Comparison of ENCODE assay signal across 1 cellular context in the genomic region with DNA sequence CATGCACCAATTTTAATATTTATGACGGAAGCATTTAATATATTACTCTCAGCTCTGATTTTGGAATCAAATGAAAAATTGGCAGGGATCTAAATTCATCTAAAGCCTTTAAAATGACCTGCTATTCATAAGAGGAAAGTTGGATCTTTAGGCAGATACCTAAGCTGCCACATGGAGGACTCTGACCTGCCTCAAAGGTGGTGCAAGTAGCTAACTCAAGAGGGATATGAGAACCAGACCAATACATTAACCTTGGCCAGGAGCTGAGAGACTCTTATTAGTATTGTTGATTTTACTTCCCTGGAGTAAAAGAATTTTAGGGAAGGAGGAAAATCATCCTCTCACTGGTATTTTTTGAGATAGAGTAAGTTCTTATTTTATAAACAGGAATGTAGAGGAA.
A peak's percentile ranks its signal among the peaks of the same experiment; 100 is the strongest.
TF ChIP-seq lines count a peak whose summit lies in the region.

No MANE protein-coding gene starts in this region.

TF ChIP-seq in K562, 482 proteins besides CTCF, POLR2A, EP300 and RAD21 (continues in another document):
- TF ChIP-seq PRPF4 (IDR thresholded peaks at IDR 0.05; ENCODE audit: insufficient read depth, low read depth, low read length, poor library complexity, severe bottlenecking), result no peak
- no peak for TF ChIP-seq ZFP36 (IDR thresholded peaks at IDR 0.05; ENCODE audit: low read depth, low read length, partially characterized antibody)
- TF ChIP-seq, protein P1, sequence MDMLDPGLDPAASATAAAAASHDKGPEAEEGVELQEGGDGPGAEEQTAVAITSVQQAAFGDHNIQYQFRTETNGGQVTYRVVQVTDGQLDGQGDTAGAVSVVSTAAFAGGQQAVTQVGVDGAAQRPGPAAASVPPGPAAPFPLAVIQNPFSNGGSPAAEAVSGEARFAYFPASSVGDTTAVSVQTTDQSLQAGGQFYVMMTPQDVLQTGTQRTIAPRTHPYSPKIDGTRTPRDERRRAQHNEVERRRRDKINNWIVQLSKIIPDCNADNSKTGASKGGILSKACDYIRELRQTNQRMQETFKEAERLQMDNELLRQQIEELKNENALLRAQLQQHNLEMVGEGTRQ (CRISPR knock-in tag; IDR thresholded peaks at IDR 0.05), result no peak
- no peak for TF ChIP-seq BRD9 (IDR thresholded peaks at IDR 0.05; ENCODE audit: low read depth, partially characterized antibody)
- TF ChIP-seq, protein P2, sequence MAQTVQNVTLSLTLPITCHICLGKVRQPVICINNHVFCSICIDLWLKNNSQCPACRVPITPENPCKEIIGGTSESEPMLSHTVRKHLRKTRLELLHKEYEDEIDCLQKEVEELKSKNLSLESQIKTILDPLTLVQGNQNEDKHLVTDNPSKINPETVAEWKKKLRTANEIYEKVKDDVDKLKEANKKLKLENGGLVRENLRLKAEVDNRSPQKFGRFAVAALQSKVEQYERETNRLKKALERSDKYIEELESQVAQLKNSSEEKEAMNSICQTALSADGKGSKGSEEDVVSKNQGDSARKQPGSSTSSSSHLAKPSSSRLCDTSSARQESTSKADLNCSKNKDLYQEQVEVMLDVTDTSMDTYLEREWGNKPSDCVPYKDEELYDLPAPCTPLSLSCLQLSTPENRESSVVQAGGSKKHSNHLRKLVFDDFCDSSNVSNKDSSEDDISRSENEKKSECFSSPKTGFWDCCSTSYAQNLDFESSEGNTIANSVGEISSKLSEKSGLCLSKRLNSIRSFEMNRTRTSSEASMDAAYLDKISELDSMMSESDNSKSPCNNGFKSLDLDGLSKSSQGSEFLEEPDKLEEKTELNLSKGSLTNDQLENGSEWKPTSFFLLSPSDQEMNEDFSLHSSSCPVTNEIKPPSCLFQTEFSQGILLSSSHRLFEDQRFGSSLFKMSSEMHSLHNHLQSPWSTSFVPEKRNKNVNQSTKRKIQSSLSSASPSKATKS (CRISPR knock-in tag; IDR thresholded peaks at IDR 0.05), result no peak
- TF ChIP-seq NFE2L1 (tag; IDR thresholded peaks at IDR 0.05; ENCODE audit: borderline replicate concordance, low read depth), result no peak
- TF ChIP-seq, protein P3, sequence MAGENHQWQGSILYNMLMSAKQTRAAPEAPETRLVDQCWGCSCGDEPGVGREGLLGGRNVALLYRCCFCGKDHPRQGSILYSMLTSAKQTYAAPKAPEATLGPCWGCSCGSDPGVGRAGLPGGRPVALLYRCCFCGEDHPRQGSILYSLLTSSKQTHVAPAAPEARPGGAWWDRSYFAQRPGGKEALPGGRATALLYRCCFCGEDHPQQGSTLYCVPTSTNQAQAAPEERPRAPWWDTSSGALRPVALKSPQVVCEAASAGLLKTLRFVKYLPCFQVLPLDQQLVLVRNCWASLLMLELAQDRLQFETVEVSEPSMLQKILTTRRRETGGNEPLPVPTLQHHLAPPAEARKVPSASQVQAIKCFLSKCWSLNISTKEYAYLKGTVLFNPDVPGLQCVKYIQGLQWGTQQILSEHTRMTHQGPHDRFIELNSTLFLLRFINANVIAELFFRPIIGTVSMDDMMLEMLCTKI (IDR thresholded peaks at IDR 0.05; ENCODE audit: partially characterized antibody), result no peak
- TF ChIP-seq ZNF174 (CRISPR knock-in tag; IDR thresholded peaks at IDR 0.05), result no peak
- TF ChIP-seq ZNF699 (CRISPR knock-in tag; IDR thresholded peaks at IDR 0.05; ENCODE audit: insufficient replicate concordance), result no peak
- TF ChIP-seq, protein P4, sequence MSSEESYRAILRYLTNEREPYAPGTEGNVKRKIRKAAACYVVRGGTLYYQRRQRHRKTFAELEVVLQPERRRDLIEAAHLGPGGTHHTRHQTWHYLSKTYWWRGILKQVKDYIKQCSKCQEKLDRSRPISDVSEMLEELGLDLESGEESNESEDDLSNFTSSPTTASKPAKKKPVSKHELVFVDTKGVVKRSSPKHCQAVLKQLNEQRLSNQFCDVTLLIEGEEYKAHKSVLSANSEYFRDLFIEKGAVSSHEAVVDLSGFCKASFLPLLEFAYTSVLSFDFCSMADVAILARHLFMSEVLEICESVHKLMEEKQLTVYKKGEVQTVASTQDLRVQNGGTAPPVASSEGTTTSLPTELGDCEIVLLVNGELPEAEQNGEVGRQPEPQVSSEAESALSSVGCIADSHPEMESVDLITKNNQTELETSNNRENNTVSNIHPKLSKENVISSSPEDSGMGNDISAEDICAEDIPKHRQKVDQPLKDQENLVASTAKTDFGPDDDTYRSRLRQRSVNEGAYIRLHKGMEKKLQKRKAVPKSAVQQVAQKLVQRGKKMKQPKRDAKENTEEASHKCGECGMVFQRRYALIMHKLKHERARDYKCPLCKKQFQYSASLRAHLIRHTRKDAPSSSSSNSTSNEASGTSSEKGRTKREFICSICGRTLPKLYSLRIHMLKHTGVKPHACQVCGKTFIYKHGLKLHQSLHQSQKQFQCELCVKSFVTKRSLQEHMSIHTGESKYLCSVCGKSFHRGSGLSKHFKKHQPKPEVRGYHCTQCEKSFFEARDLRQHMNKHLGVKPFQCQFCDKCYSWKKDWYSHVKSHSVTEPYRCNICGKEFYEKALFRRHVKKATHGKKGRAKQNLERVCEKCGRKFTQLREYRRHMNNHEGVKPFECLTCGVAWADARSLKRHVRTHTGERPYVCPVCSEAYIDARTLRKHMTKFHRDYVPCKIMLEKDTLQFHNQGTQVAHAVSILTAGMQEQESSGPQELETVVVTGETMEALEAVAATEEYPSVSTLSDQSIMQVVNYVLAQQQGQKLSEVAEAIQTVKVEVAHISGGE (CRISPR knock-in tag; IDR thresholded peaks at IDR 0.05), result no peak
- TF ChIP-seq TCF3 (CRISPR knock-in tag; IDR thresholded peaks at IDR 0.05), result peak; percentile 87
- TF ChIP-seq ZNF253 (CRISPR knock-in tag; conservative IDR thresholded peaks at IDR 0.05), result no peak
- no peak for TF ChIP-seq GATAD2B (IDR thresholded peaks at IDR 0.05; ENCODE audit: borderline replicate concordance)
- TF ChIP-seq STAG1 (CRISPR knock-in tag; IDR thresholded peaks at IDR 0.05; ENCODE audit: borderline replicate concordance), result no peak
- TF ChIP-seq DPF2 (IDR thresholded peaks at IDR 0.05), result peak; percentile 48; the same call in 1 of the 2 replicates
- no peak for TF ChIP-seq ELF4 (CRISPR knock-in tag; IDR thresholded peaks at IDR 0.05)
- TF ChIP-seq HDAC8 (tag; IDR thresholded peaks at IDR 0.05), result no peak
- no peak for TF ChIP-seq POLR2B (IDR thresholded peaks at IDR 0.05; ENCODE audit: low read depth, partially characterized antibody)
- 0 out of 2 replicates have a peak, but pooled peaks have one; percentile 38 for TF ChIP-seq ZNF644 (tag; IDR thresholded peaks at IDR 0.05; ENCODE audit: low read depth)
- no peak for TF ChIP-seq ZNF146 (CRISPR knock-in tag; IDR thresholded peaks at IDR 0.05; ENCODE audit: unreplicated experiment)
- TF ChIP-seq NCOR1 (IDR thresholded peaks at IDR 0.05), result peak; percentile 45; the same call in 1 of the 2 replicates
- TF ChIP-seq, protein P5, sequence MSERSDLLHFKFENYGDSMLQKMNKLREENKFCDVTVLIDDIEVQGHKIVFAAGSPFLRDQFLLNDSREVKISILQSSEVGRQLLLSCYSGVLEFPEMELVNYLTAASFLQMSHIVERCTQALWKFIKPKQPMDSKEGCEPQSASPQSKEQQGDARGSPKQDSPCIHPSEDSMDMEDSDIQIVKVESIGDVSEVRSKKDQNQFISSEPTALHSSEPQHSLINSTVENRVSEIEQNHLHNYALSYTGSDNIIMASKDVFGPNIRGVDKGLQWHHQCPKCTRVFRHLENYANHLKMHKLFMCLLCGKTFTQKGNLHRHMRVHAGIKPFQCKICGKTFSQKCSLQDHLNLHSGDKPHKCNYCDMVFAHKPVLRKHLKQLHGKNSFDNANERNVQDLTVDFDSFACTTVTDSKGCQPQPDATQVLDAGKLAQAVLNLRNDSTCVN (CRISPR knock-in tag; IDR thresholded peaks at IDR 0.05), result no peak
- no peak for TF ChIP-seq SRSF1 (IDR thresholded peaks at IDR 0.05; ENCODE audit: low read depth, low read length)
- TF ChIP-seq, protein P6, sequence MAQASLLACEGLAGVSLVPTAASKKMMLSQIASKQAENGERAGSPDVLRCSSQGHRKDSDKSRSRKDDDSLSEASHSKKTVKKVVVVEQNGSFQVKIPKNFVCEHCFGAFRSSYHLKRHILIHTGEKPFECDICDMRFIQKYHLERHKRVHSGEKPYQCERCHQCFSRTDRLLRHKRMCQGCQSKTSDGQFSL (CRISPR knock-in tag; IDR thresholded peaks at IDR 0.05), result no peak
- TF ChIP-seq, protein P6 (tag; IDR thresholded peaks at IDR 0.05), result no peak
- no peak for TF ChIP-seq FOXA1 (IDR thresholded peaks at IDR 0.05; ENCODE audit: borderline replicate concordance)
- no peak for TF ChIP-seq ETV1 (tag; conservative IDR thresholded peaks at IDR 0.05; ENCODE audit: low read depth)
- TF ChIP-seq POLR2G (IDR thresholded peaks at IDR 0.05; ENCODE audit: low read depth, low read length), result no peak
- TF ChIP-seq NBN (IDR thresholded peaks at IDR 0.05; ENCODE audit: low read depth), result no peak
- TF ChIP-seq, protein P7, sequence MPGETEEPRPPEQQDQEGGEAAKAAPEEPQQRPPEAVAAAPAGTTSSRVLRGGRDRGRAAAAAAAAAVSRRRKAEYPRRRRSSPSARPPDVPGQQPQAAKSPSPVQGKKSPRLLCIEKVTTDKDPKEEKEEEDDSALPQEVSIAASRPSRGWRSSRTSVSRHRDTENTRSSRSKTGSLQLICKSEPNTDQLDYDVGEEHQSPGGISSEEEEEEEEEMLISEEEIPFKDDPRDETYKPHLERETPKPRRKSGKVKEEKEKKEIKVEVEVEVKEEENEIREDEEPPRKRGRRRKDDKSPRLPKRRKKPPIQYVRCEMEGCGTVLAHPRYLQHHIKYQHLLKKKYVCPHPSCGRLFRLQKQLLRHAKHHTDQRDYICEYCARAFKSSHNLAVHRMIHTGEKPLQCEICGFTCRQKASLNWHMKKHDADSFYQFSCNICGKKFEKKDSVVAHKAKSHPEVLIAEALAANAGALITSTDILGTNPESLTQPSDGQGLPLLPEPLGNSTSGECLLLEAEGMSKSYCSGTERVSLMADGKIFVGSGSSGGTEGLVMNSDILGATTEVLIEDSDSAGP (CRISPR knock-in tag; IDR thresholded peaks at IDR 0.05), result no peak
- TF ChIP-seq ARID2 (IDR thresholded peaks at IDR 0.05), result no peak
- TF ChIP-seq, protein P8, sequence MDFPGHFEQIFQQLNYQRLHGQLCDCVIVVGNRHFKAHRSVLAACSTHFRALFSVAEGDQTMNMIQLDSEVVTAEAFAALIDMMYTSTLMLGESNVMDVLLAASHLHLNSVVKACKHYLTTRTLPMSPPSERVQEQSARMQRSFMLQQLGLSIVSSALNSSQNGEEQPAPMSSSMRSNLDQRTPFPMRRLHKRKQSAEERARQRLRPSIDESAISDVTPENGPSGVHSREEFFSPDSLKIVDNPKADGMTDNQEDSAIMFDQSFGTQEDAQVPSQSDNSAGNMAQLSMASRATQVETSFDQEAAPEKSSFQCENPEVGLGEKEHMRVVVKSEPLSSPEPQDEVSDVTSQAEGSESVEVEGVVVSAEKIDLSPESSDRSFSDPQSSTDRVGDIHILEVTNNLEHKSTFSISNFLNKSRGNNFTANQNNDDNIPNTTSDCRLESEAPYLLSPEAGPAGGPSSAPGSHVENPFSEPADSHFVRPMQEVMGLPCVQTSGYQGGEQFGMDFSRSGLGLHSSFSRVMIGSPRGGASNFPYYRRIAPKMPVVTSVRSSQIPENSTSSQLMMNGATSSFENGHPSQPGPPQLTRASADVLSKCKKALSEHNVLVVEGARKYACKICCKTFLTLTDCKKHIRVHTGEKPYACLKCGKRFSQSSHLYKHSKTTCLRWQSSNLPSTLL (IDR thresholded peaks at IDR 0.05), result no peak
- no peak for TF ChIP-seq RBM22 (IDR thresholded peaks at IDR 0.05; ENCODE audit: low read depth, low read length, poor library complexity, severe bottlenecking)
- no peak for TF ChIP-seq HDGF (IDR thresholded peaks at IDR 0.05)
- TF ChIP-seq GATAD2A (IDR thresholded peaks at IDR 0.05), result no peak
